22 cellular contexts compared by ENCODE assay signal in genomic region chr6:33304216-33304615, GRCh38. TPM values are rescaled to one million over a fixed set of nuclear protein-coding genes. Genes with fewer than 3 reads are reported as not detected.
DNase-seq lines count a peak whose midpoint lies in the region; ATAC-seq and TF ChIP-seq lines count a peak whose summit lies in the region.
"Had no signal": no experiment of that assay in that cellular context is flagged by ENCODE, and none has a peak within 500 bp of the region (broad histone marks: within the 10 kb centered on the region; RNA-seq: fewer than 3 reads in every experiment).

No MANE protein-coding gene starts in this region.

- POLR2A ChIA-PET in RWPE1 (lab: Yijun Ruan, JAX; ENCODE audit: low non-redundant PET) = no interaction called here

- H3K27ac ChIP-seq in RWPE1 = peak overlapping the region; percentile 31
- H3K27ac ChIP-seq: A549, SJSA1 had no signal

- H3K27me3 Mint-ChIP-seq in activated naive CD8-positive, alpha-beta T cell = no peaks in the 10 kb centered on the region
- peaks cover 3% of the 10 kb centered on the region for H3K27me3 Mint-ChIP-seq in activated naive CD8-positive, alpha-beta T cell treated with anti-CD3 and anti-CD28 coated beads for 36 hours
- H3K27me3 Mint-ChIP-seq in central memory CD8-positive, alpha-beta T cell = no peaks in the 10 kb centered on the region
- no peaks in the 10 kb centered on the region for H3K27me3 Mint-ChIP-seq in activated CD4-positive, alpha-beta T cell treated with anti-CD3 and anti-CD28 coated beads, Interleukin-2, amount 10 ng/mL, durations not matched to agents 24 days and 14 days
- H3K27me3 Mint-ChIP-seq: B cell had no signal

- peaks cover 47% of the 10 kb centered on the region for H3K4me1 Mint-ChIP-seq in activated naive CD8-positive, alpha-beta T cell (ENCODE audit: low read depth)
- peaks cover 47% of the 10 kb centered on the region for H3K4me1 Mint-ChIP-seq in activated naive CD8-positive, alpha-beta T cell treated with anti-CD3 and anti-CD28 coated beads for 36 hours
- H3K4me1 Mint-ChIP-seq in central memory CD8-positive, alpha-beta T cell = peaks cover 55% of the 10 kb centered on the region
- H3K4me1 Mint-ChIP-seq in stimulated activated effector memory CD8-positive, alpha-beta T cell treated with anti-CD3 and anti-CD28 coated beads, Interleukin-12 subunit alpha, Interleukin-12 subunit beta, amount 100 ng/mL, for 72 hours = peaks cover 60% of the 10 kb centered on the region
- H3K4me1 Mint-ChIP-seq in activated CD4-positive, alpha-beta T cell treated with anti-CD3 and anti-CD28 coated beads, Interleukin-2, amount 10 ng/mL, durations not matched to agents 24 days and 14 days = peaks cover 35% of the 10 kb centered on the region

- H3K9me3 Mint-ChIP-seq in activated naive CD8-positive, alpha-beta T cell (ENCODE audit: low read depth) = no peaks in the 10 kb centered on the region
- H3K9me3 Mint-ChIP-seq in activated naive CD8-positive, alpha-beta T cell treated with anti-CD3 and anti-CD28 coated beads for 36 hours = no peaks in the 10 kb centered on the region
- no peaks in the 10 kb centered on the region for H3K9me3 Mint-ChIP-seq in central memory CD8-positive, alpha-beta T cell
- H3K9me3 Mint-ChIP-seq in stimulated activated effector memory CD8-positive, alpha-beta T cell treated with anti-CD3 and anti-CD28 coated beads, Interleukin-12 subunit alpha, Interleukin-12 subunit beta, amount 100 ng/mL, for 72 hours = no peaks in the 10 kb centered on the region
- no peaks in the 10 kb centered on the region for H3K9me3 Mint-ChIP-seq in activated CD4-positive, alpha-beta T cell treated with anti-CD3 and anti-CD28 coated beads, Interleukin-2, amount 10 ng/mL, durations not matched to agents 24 days and 14 days
- H3K9me3 Mint-ChIP-seq: GM23338 had no signal

- H3K4me3 Mint-ChIP-seq in activated naive CD8-positive, alpha-beta T cell = no peak overlapping the region
- H3K4me3 Mint-ChIP-seq in activated naive CD8-positive, alpha-beta T cell treated with anti-CD3 and anti-CD28 coated beads for 36 hours = no peak overlapping the region
- H3K4me3 Mint-ChIP-seq in central memory CD8-positive, alpha-beta T cell = peak overlapping the region; percentile 5
- no peak overlapping the region for H3K4me3 Mint-ChIP-seq in stimulated activated effector memory CD8-positive, alpha-beta T cell treated with anti-CD3 and anti-CD28 coated beads, Interleukin-12 subunit alpha, Interleukin-12 subunit beta, amount 100 ng/mL, for 72 hours
- no peak overlapping the region for H3K4me3 Mint-ChIP-seq in activated CD4-positive, alpha-beta T cell treated with anti-CD3 and anti-CD28 coated beads, Interleukin-2, amount 10 ng/mL, durations not matched to agents 24 days and 14 days
- H3K4me3 Mint-ChIP-seq: B cell, CD14-positive monocyte, GM23338 had no signal

- peaks cover 7% of the 10 kb centered on the region for H3K36me3 Mint-ChIP-seq in activated naive CD8-positive, alpha-beta T cell
- peaks cover 49% of the 10 kb centered on the region for H3K36me3 Mint-ChIP-seq in activated naive CD8-positive, alpha-beta T cell treated with anti-CD3 and anti-CD28 coated beads for 36 hours
- peaks cover 80% of the 10 kb centered on the region for H3K36me3 Mint-ChIP-seq in central memory CD8-positive, alpha-beta T cell (ENCODE audit: insufficient read depth)
- H3K36me3 Mint-ChIP-seq in stimulated activated effector memory CD8-positive, alpha-beta T cell treated with anti-CD3 and anti-CD28 coated beads, Interleukin-12 subunit alpha, Interleukin-12 subunit beta, amount 100 ng/mL, for 72 hours = peaks cover 100% of the 10 kb centered on the region
- H3K36me3 Mint-ChIP-seq in activated CD4-positive, alpha-beta T cell treated with anti-CD3 and anti-CD28 coated beads, Interleukin-2, amount 10 ng/mL, durations not matched to agents 24 days and 14 days (ENCODE audit: low read depth) = peaks cover 69% of the 10 kb centered on the region

- intact Hi-C loops in activated CD4-positive, alpha-beta T cell treated with anti-CD3 and anti-CD28 coated beads, Interleukin-2, amount 10 ng/mL, durations not matched to agents 24 days and 14 days (cut with micrococcal nuclease) = no loop called here

- no peak for TF ChIP-seq CTCF in RWPE1 (conservative IDR thresholded peaks at IDR 0.05; ENCODE audit: low read depth)

- no peak for ATAC-seq in central memory CD8-positive, alpha-beta T cell (replicated peaks; ENCODE audit: extremely low read depth, poor library complexity, severe bottlenecking)
- ATAC-seq in stimulated activated effector memory CD8-positive, alpha-beta T cell treated with anti-CD3 and anti-CD28 coated beads, Interleukin-12 subunit alpha, Interleukin-12 subunit beta, amount 100 ng/mL, for 72 hours = no peak
- ATAC-seq: A549, GM23338, HCT116, Right ventricle myocardium inferior had no signal

- CTCF ChIA-PET in RWPE1 (lab: Yijun Ruan, JAX) = interaction anchor here (1.1 kb wide), 1 partner anchor 12 kb away, joined by 3 read pairs; no protein-coding TSS in a partner anchor

- no peak for DNase-seq in activated naive CD8-positive, alpha-beta T cell treated with anti-CD3 and anti-CD28 coated beads for 36 hours
- DNase-seq in RWPE1 (ENCODE audit: low spot score) = no peak
- DNase-seq in central memory CD8-positive, alpha-beta T cell (ENCODE audit: low spot score in 2 of 2) = no peak
- DNase-seq in stimulated activated effector memory CD8-positive, alpha-beta T cell treated with anti-CD3 and anti-CD28 coated beads, Interleukin-12 subunit alpha, Interleukin-12 subunit beta, amount 100 ng/mL, for 72 hours (ENCODE audit: low spot score in 2 of 2) = no peak
- DNase-seq in activated CD4-positive, alpha-beta T cell treated with anti-CD3 and anti-CD28 coated beads, Interleukin-2, amount 10 ng/mL, durations not matched to agents 24 days and 14 days = no peak
- DNase-seq in NCI-H345 (lab: John Stamatoyannopoulos, UW) = no peak
- DNase-seq in NCI-H1092 treated with DMSO at 0.1 percent for 48 hours (lab: John Stamatoyannopoulos, UW) = no peak
- DNase-seq: DMS79, IMR-90, NCI-H1105 treated with DMSO at 0.1 percent for 48 hours, NCI-H2029 treated with DMSO at 0.1 percent for 48 hours, NCI-H446, NCI-H526 treated with DMSO at 0.1 percent for 48 hours, OCI-M1 had no signal

- H3K27ac Mint-ChIP-seq in activated naive CD8-positive, alpha-beta T cell = peak overlapping the region; percentile 83
- H3K27ac Mint-ChIP-seq in activated naive CD8-positive, alpha-beta T cell treated with anti-CD3 and anti-CD28 coated beads for 36 hours = no peak overlapping the region
- no peak overlapping the region for H3K27ac Mint-ChIP-seq in central memory CD8-positive, alpha-beta T cell (ENCODE audit: low read depth)
- H3K27ac Mint-ChIP-seq in stimulated activated effector memory CD8-positive, alpha-beta T cell treated with anti-CD3 and anti-CD28 coated beads, Interleukin-12 subunit alpha, Interleukin-12 subunit beta, amount 100 ng/mL, for 72 hours = peak overlapping the region; percentile 77
- no peak overlapping the region for H3K27ac Mint-ChIP-seq in activated CD4-positive, alpha-beta T cell treated with anti-CD3 and anti-CD28 coated beads, Interleukin-2, amount 10 ng/mL, durations not matched to agents 24 days and 14 days
- H3K27ac Mint-ChIP-seq: GM23338 had no signal

RNA-seq across cellular contexts. Expression of gene RGL2, which starts 5.5 kb away (rescaled TPM):
- total RNA-seq in activated naive CD8-positive, alpha-beta T cell treated with anti-CD3 and anti-CD28 coated beads for 36 hours = 10 to 100 TPM; 15.0 to 17.7 TPM
- total RNA-seq in activated CD4-positive, alpha-beta T cell treated with anti-CD3 and anti-CD28 coated beads, Interleukin-2, amount 10 ng/mL, durations not matched to agents 24 days and 14 days = 27.3 and 28.4 TPM in 2 replicates

RNA-seq across cellular contexts. Expression of gene TAPBP, which starts 9.7 kb away (rescaled TPM):
- total RNA-seq in activated naive CD8-positive, alpha-beta T cell treated with anti-CD3 and anti-CD28 coated beads for 36 hours = 100 to 1,000 TPM; 201 to 204 TPM
- 271 and 278 TPM in 2 replicates for total RNA-seq in activated CD4-positive, alpha-beta T cell treated with anti-CD3 and anti-CD28 coated beads, Interleukin-2, amount 10 ng/mL, durations not matched to agents 24 days and 14 days

RNA-seq across cellular contexts. Expression of gene ZBTB22, which starts 13.3 kb away (rescaled TPM):
- total RNA-seq in activated naive CD8-positive, alpha-beta T cell treated with anti-CD3 and anti-CD28 coated beads for 36 hours = 1 to 10 TPM; 4.5 to 4.6 TPM
- total RNA-seq in activated CD4-positive, alpha-beta T cell treated with anti-CD3 and anti-CD28 coated beads, Interleukin-2, amount 10 ng/mL, durations not matched to agents 24 days and 14 days = 11.3 and 14.3 TPM in 2 replicates

RNA-seq across cellular contexts. Expression of gene PFDN6, which starts 14.8 kb away (rescaled TPM):
- total RNA-seq in activated naive CD8-positive, alpha-beta T cell treated with anti-CD3 and anti-CD28 coated beads for 36 hours = 100 to 1,000 TPM; 106 to 107 TPM
- 114 and 132 TPM in 2 replicates for total RNA-seq in activated CD4-positive, alpha-beta T cell treated with anti-CD3 and anti-CD28 coated beads, Interleukin-2, amount 10 ng/mL, durations not matched to agents 24 days and 14 days

RNA-seq across cellular contexts. Expression of gene WDR46, which starts 15.2 kb away (rescaled TPM):
- 100 to 1,000 TPM; 105 to 107 TPM for total RNA-seq in activated naive CD8-positive, alpha-beta T cell treated with anti-CD3 and anti-CD28 coated beads for 36 hours
- total RNA-seq in activated CD4-positive, alpha-beta T cell treated with anti-CD3 and anti-CD28 coated beads, Interleukin-2, amount 10 ng/mL, durations not matched to agents 24 days and 14 days = 106 and 120 TPM in 2 replicates

Comparison
In these comparisons a context has a peak if more than half of its experiments do, and no peak if none do; other contexts are left out.
1. H3K27ac Mint-ChIP-seq: peak in activated naive CD8-positive, alpha-beta T cell (single experiment) and stimulated activated effector memory CD8-positive, alpha-beta T cell treated with anti-CD3 and anti-CD28 coated beads, Interleukin-12 subunit alpha, Interleukin-12 subunit beta, amount 100 ng/mL, for 72 hours (single experiment); none in activated naive CD8-positive, alpha-beta T cell treated with anti-CD3 and anti-CD28 coated beads for 36 hours (single experiment), central memory CD8-positive, alpha-beta T cell (single experiment) and activated CD4-positive, alpha-beta T cell treated with anti-CD3 and anti-CD28 coated beads, Interleukin-2, amount 10 ng/mL, durations not matched to agents 24 days and 14 days (single experiment).